In the genomic region with DNA sequence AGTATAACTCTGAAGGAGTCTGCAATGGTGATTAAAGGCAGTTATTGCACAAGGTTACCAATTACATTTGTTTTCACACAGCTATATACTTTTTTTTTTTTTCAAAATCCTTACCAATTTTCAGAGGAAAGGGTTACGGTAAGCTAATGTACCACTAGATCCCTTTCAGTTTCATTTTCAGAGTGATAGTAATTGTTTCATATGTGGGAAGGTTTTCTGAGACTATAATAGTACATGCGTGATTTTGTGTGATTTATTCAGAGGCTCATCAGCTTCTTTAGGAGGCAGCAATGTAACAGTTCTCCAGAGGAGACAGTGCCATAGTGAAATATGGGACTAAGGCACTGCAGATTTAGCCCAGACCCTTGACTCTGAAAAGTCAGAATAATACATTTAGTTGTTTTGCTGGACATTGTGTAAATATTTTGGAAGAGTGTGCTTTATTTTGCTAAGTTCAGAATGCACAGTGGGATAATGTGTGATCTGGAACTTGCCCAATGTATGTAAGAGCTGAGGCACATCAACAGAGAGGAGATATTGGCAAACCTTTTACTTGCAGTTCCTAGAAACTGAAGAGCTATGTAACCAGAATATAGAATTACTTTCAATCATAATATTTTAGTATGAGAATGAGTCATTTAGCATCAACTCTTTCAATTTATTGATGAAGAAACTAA, we compare ENCODE assay signal across 8 cellular contexts.
DNase-seq lines count a peak whose midpoint lies in the region; ATAC-seq and TF ChIP-seq lines count a peak whose summit lies in the region.

No MANE protein-coding gene starts in this region.

- H3K4me3 ChIP-seq in MG63 (peak overlapping the region; percentile 44), right lobe of liver (peak overlapping the region in 1 of 3 donors; percentile 3)

- no peak overlapping the region for H3K27ac ChIP-seq in right lobe of liver

- DNase-seq in MG63 (no peak), right lobe of liver (no peak), AG20443 (ENCODE audit: low spot score) (no peak), NCI-H1930 (lab: John Stamatoyannopoulos, UW) (no peak), SW 1271 (lab: John Stamatoyannopoulos, UW) (no peak)
- no peak for DNase-seq in stimulated activated naive CD4-positive, alpha-beta T cell treated with Interleukin-2 at 50 U/mL for 16 hours (lab: John Stamatoyannopoulos, UW)

- H3K4me1 ChIP-seq in right lobe of liver, result no peaks in the 10 kb centered on the region

- H3K36me3 ChIP-seq in MG63, result no peaks in the 10 kb centered on the region
- no peaks in the 10 kb centered on the region for H3K36me3 ChIP-seq in right lobe of liver

- intact Hi-C loops in right lobe of liver (cut with DNase I), result no loop called here

- TF ChIP-seq CTCF in right lobe of liver (IDR thresholded peaks at IDR 0.05), result no peak

- H3K27me3 ChIP-seq in MG63 (no peaks in the 10 kb centered on the region), right lobe of liver (no peaks in the 10 kb centered on the region)

- ATAC-seq in GM18505 (IDR thresholded peaks at IDR 0.05; ENCODE audit: unreplicated experiment) (peak; percentile 78), GM21619 (IDR thresholded peaks at IDR 0.05; ENCODE audit: unreplicated experiment) (peak; percentile 74), right lobe of liver (peak in 3 of 4 donors; percentile 21 to 49 (median 42))

- H3K9me3 ChIP-seq in MG63, result no peaks in the 10 kb centered on the region
- H3K9me3 ChIP-seq in right lobe of liver, result no peaks in the 10 kb centered on the region

- WGBS in right lobe of liver (ENCODE audit: insufficient coverage, low coverage, low lambda C conversion rate, missing lambda C conversion rate), result 21% methylated on average over 2 of the region's 2 CpGs

- TF ChIP-seq POLR2A in GM18505 (IDR thresholded peaks at IDR 0.05; ENCODE audit: borderline replicate concordance, extremely low read depth, insufficient read depth, insufficient read length) (no peak), right lobe of liver (IDR thresholded peaks at IDR 0.05) (no peak)
